In the genomic region with DNA sequence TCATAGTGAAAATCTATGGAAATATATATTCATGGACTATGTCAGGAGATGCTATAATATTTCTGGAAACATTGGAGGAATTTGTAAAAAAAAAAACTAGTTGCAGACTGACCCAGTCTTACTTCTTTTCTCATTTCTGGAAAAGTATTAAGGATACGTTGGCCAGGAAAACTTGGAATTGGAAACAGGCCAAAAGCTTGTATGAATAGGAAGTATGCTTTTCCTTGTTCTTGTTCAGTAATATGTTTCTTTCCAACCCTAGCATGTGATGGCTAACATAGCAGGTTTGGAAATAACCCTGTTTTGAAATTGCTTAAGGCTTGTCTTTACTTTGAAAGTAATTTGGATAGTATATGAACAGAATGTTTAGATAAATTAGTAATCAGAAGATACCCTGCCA, we compare ENCODE assay signal across 14 cellular contexts.
"Had no signal": no experiment of that assay in that cellular context is flagged by ENCODE, and none has a peak within 500 bp of the region (broad histone marks: within the 10 kb centered on the region; RNA-seq: fewer than 3 reads in every experiment).

No MANE protein-coding gene starts in this region.

- H3K4me1 ChIP-seq: gastroesophageal sphincter, psoas muscle, vagina had no signal

- H3K9me3 ChIP-seq: gastroesophageal sphincter, ovary, psoas muscle, stomach, vagina had no signal

- DNase-seq: activated CD4-positive, alpha-beta T cell treated with anti-CD3 and anti-CD28 coated beads, Interleukin-2, amount 50 U/mL, for 4 hours; activated T-cell treated with anti-CD3 and anti-CD28 coated beads for 4 hours; amniotic stem cell; effector memory CD4-positive, alpha-beta T cell; left ventricle myocardium superior; natural killer cell; ovary; psoas muscle; stimulated activated CD4-positive, alpha-beta T cell treated with anti-CD3 and anti-CD28 coated beads, Interleukin-4, amount 100 ng/mL, for 24 hours; stomach; trophoblast cell had no signal

- H3K4me2 ChIP-seq: smooth muscle cell had no signal

- H3K4me3 ChIP-seq: gastroesophageal sphincter, ovary, psoas muscle, smooth muscle cell, stomach, vagina had no signal

- H3K36me3 ChIP-seq: gastroesophageal sphincter, ovary, stomach, vagina had no signal

- H3K27ac ChIP-seq: gastroesophageal sphincter, ovary, psoas muscle, stomach, vagina had no signal

- H3K27me3 ChIP-seq: gastroesophageal sphincter, ovary, stomach, vagina had no signal
